In the genomic region with DNA sequence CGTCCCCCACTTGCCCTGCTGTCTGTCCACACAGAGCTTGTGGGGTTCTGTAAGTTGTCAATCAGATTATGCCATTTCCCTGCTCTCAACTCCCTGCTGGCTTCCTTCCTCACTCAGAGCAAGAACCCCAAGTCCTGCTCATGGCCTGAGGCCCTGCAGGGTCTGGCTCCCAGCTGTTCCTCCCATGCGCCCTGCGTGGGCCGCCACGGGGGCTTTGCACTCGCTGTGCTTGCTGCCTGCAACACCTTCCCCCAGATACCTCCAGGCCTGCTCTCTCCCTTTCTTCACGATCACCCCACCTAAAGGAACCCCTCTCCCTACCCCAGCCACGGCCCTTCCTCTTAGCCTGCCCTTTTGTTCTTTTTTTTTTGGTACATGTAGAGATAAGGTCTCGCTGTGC, we compare ENCODE assay signal across 26 cellular contexts.
"Had no signal": no experiment of that assay in that cellular context is flagged by ENCODE, and none has a peak within 500 bp of the region (broad histone marks: within the 10 kb centered on the region; RNA-seq: fewer than 3 reads in every experiment).

No MANE protein-coding gene starts in this region.

- H3K36me3 Mint-ChIP-seq: activated naive CD8-positive, alpha-beta T cell had no signal

- H3K27me3 ChIP-seq: body of pancreas, colonic mucosa, dorsolateral prefrontal cortex had no signal

- H3K36me3 ChIP-seq: colonic mucosa had no signal

- H3K27me3 Mint-ChIP-seq: activated CD4-positive, alpha-beta T cell treated with anti-CD3 and anti-CD28 coated beads, Interleukin-2, amount 10 ng/mL, durations not matched to agents 7 days and 5 days had no signal

- H3K27ac Mint-ChIP-seq: activated CD4-positive, alpha-beta memory T cell treated with anti-CD3 and anti-CD28 coated beads, Interleukin-2, amount 10 ng/mL, durations not matched to agents 7 days and 5 days; activated CD4-positive, alpha-beta T cell treated with anti-CD3 and anti-CD28 coated beads, Interleukin-2, amount 10 ng/mL, durations not matched to agents 7 days and 5 days; activated naive CD8-positive, alpha-beta T cell; activated T-cell treated with anti-CD3 and anti-CD28 coated beads, Interleukin-2, amount 50 U/mL, for 24 hours; activated T-cell treated with anti-CD3 and anti-CD28 coated beads, Interleukin-2, amount 50 U/mL, for 72 hours; dendritic cell treated with granulocyte-macrophage colony-stimulating factor and Interleukin-4, amounts not matched to agents 40 ng/mL and 50 ng/mL, for 4 days; endodermal cell had no signal

- DNase-seq: activated CD4-positive, alpha-beta memory T cell treated with anti-CD3 and anti-CD28 coated beads, Interleukin-2, amount 10 ng/mL, durations not matched to agents 7 days and 5 days; activated CD4-positive, alpha-beta T cell treated with anti-CD3 and anti-CD28 coated beads for 1 hour; activated CD4-positive, alpha-beta T cell treated with anti-CD3 and anti-CD28 coated beads for 4 hours; activated CD4-positive, alpha-beta T cell treated with anti-CD3 and anti-CD28 coated beads, Interleukin-2, amount 10 ng/mL, durations not matched to agents 7 days and 5 days; activated CD4-positive, alpha-beta T cell treated with anti-CD3 and anti-CD28 coated beads, Interleukin-2, amount 50 U/mL, for 4 hours; activated CD8-positive, alpha-beta memory T cell treated with anti-CD3 and anti-CD28 coated beads, Interleukin-2, amount 50 U/mL, for 48 hours; activated gamma-delta T cell treated with Interleukin-2 at 50 U/mL for 16 hours; activated naive CD4-positive, alpha-beta T cell treated with anti-CD3 and anti-CD28 coated beads, Interleukin-2, amount 50 U/mL, for 16 hours; activated naive CD4-positive, alpha-beta T cell treated with Interleukin-2 at 50 U/mL for 16 hours; activated T-cell treated with anti-CD3 and anti-CD28 coated beads for 4 hours; activated T-cell treated with anti-CD3 and anti-CD28 coated beads, Interleukin-2, amount 50 U/mL, for 24 hours; activated T-cell treated with anti-CD3 and anti-CD28 coated beads, Interleukin-2, amount 50 U/mL, for 72 hours; amniotic stem cell; anterior cingulate cortex; body of pancreas; central memory CD4-positive, alpha-beta T cell; cerebellar nuclear complex; colonic mucosa; dorsolateral prefrontal cortex; effector memory CD4-positive, alpha-beta T cell; foreskin fibroblast; T-helper 2 cell had no signal

- H3K27ac ChIP-seq: body of pancreas, colonic mucosa, dorsolateral prefrontal cortex had no signal

- H3K4me1 Mint-ChIP-seq: activated CD4-positive, alpha-beta memory T cell treated with anti-CD3 and anti-CD28 coated beads, Interleukin-2, amount 10 ng/mL, durations not matched to agents 7 days and 5 days; activated CD4-positive, alpha-beta T cell treated with anti-CD3 and anti-CD28 coated beads, Interleukin-2, amount 10 ng/mL, durations not matched to agents 7 days and 5 days; endodermal cell had no signal

- H3K4me3 ChIP-seq: body of pancreas, colonic mucosa, dorsolateral prefrontal cortex had no signal

- H3K4me1 ChIP-seq: body of pancreas, colonic mucosa had no signal

- ATAC-seq: activated T-cell treated with anti-CD3 and anti-CD28 coated beads, Interleukin-2, amount 50 U/mL, for 72 hours; body of pancreas; esophagus mucosa had no signal

- H3K9me3 ChIP-seq: body of pancreas, colonic mucosa had no signal

- H3K9me3 Mint-ChIP-seq: activated CD4-positive, alpha-beta memory T cell treated with anti-CD3 and anti-CD28 coated beads, Interleukin-2, amount 10 ng/mL, durations not matched to agents 7 days and 5 days; activated CD4-positive, alpha-beta T cell treated with anti-CD3 and anti-CD28 coated beads, Interleukin-2, amount 10 ng/mL, durations not matched to agents 7 days and 5 days; activated T-cell treated with anti-CD3 and anti-CD28 coated beads, Interleukin-2, amount 50 U/mL, for 24 hours; dendritic cell treated with granulocyte-macrophage colony-stimulating factor and Interleukin-4, amounts not matched to agents 40 ng/mL and 50 ng/mL, for 4 days had no signal

- H3K4me3 Mint-ChIP-seq: activated CD4-positive, alpha-beta memory T cell treated with anti-CD3 and anti-CD28 coated beads, Interleukin-2, amount 10 ng/mL, durations not matched to agents 7 days and 5 days; activated CD4-positive, alpha-beta T cell treated with anti-CD3 and anti-CD28 coated beads, Interleukin-2, amount 10 ng/mL, durations not matched to agents 7 days and 5 days; activated naive CD8-positive, alpha-beta T cell; activated T-cell treated with anti-CD3 and anti-CD28 coated beads, Interleukin-2, amount 50 U/mL, for 24 hours; activated T-cell treated with anti-CD3 and anti-CD28 coated beads, Interleukin-2, amount 50 U/mL, for 72 hours; dendritic cell treated with granulocyte-macrophage colony-stimulating factor and Interleukin-4, amounts not matched to agents 40 ng/mL and 50 ng/mL, for 4 days; endodermal cell had no signal
